In genomic region chr9:71465392-71465791, GRCh38 we compare ENCODE assay signal across 18 cellular contexts.
"Had no signal": no experiment of that assay in that cellular context is flagged by ENCODE, and none has a peak within 500 bp of the region (broad histone marks: within the 10 kb centered on the region; RNA-seq: fewer than 3 reads in every experiment).

No MANE protein-coding gene starts in this region.

- DNase-seq: islet precursor cell; left ventricle myocardium inferior; mesendoderm; mucosa of descending colon; naive thymus-derived CD4-positive, alpha-beta T cell; ovary; stimulated activated CD4-positive, alpha-beta T cell treated with anti-CD3 and anti-CD28 coated beads, Interleukin-4, amount 100 ng/mL, for 24 hours; stimulated activated naive CD4-positive, alpha-beta T cell; tibial artery; trophoblast cell; upper lobe of right lung; uterus had no signal

- H3K4me3 ChIP-seq: hepatocyte, left ventricle myocardium inferior, lung, mucosa of descending colon, ovary, right atrium auricular region, skin epidermis, suprapubic skin, thoracic aorta, tibial artery, upper lobe of right lung, uterus had no signal

- H3K4me1 ChIP-seq: left ventricle myocardium inferior, right atrium auricular region, suprapubic skin, tibial artery, upper lobe of right lung, uterus had no signal

- H3K27ac ChIP-seq: hepatocyte, left ventricle myocardium inferior, ovary, right atrium auricular region, skin epidermis, suprapubic skin, thoracic aorta, tibial artery, upper lobe of right lung, uterus had no signal

- H3K9me3 ChIP-seq: left ventricle myocardium inferior, mucosa of descending colon, ovary, right atrium auricular region, suprapubic skin, thoracic aorta, tibial artery, upper lobe of right lung, uterus had no signal

- H3K27me3 ChIP-seq: hepatocyte, ovary, right atrium auricular region, suprapubic skin, tibial artery, upper lobe of right lung, uterus had no signal

- H3K36me3 ChIP-seq: left ventricle myocardium inferior, ovary, right atrium auricular region, suprapubic skin, thoracic aorta, tibial artery, upper lobe of right lung, uterus had no signal
